Comparison of ENCODE assay signal across 23 cellular contexts in genomic region chr1:162687870-162688269, GRCh38. TPM values are rescaled to one million over a fixed set of nuclear protein-coding genes. Genes with fewer than 3 reads are reported as not detected.
DNase-seq lines count a peak whose midpoint lies in the region; ATAC-seq lines count a peak whose summit lies in the region.
"Had no signal": no experiment of that assay in that cellular context is flagged by ENCODE, and none has a peak within 500 bp of the region (broad histone marks: within the 10 kb centered on the region; RNA-seq: fewer than 3 reads in every experiment).

No MANE protein-coding gene starts in this region.

- intact Hi-C loops in activated CD4-positive, alpha-beta T cell treated with anti-CD3 and anti-CD28 coated beads for 36 hours (cut with DNase I, micrococcal nuclease) = no loop called here
- intact Hi-C loops in right cardiac atrium (cut with DNase I) = loop anchor here in 1 of 4 donors (10.0 kb wide), 1 partner anchor 53 kb away; the partner anchor contains the start of gene DDR2

- H3K4me1 ChIP-seq in right cardiac atrium (ENCODE audit: control insufficient read depth, insufficient read depth, low read length) (peaks cover 16% of the 10 kb centered on the region), stomach smooth muscle (ENCODE audit: control insufficient read depth, insufficient read depth, low read length) (peaks cover 65% of the 10 kb centered on the region)

- peak; percentile 80 for ATAC-seq in activated CD4-positive, alpha-beta T cell treated with anti-CD3 and anti-CD28 coated beads for 36 hours
- ATAC-seq in activated T-helper 17 cell treated with anti-CD3 and anti-CD28 coated beads, Interleukin-2, amount 50 U/mL, for 72 hours (replicated peaks) = peak; percentile 80
- peak; percentile 63 to 66 for ATAC-seq in right cardiac atrium
- no peak for ATAC-seq in HG03135 (IDR thresholded peaks at IDR 0.05; ENCODE audit: unreplicated experiment)
- no peak for ATAC-seq in HG02588 (IDR thresholded peaks at IDR 0.05; ENCODE audit: unreplicated experiment)
- ATAC-seq: A549; activated CD8-positive, alpha-beta T cell treated with anti-CD3 and anti-CD28 coated beads, Interleukin-2, amount 10 ng/mL, durations not matched to agents 7 days and 5 days; natural killer cell; T-cell had no signal

- peak overlapping the region; percentile 54 to 73 for H3K9ac ChIP-seq in stomach smooth muscle (ENCODE audit: low read length in 2 of 2)

- no peak overlapping the region for H3K4me3 ChIP-seq in right cardiac atrium (ENCODE audit: low read length)
- H3K4me3 ChIP-seq in stomach smooth muscle (ENCODE audit: low read length in 2 of 2) = peak overlapping the region; percentile 30 to 47
- H3K4me3 ChIP-seq: A549 had no signal

- H3K36me3 Mint-ChIP-seq in activated CD4-positive, alpha-beta T cell treated with anti-CD3 and anti-CD28 coated beads for 36 hours (ENCODE audit: low read depth) = no peaks in the 10 kb centered on the region
- H3K36me3 Mint-ChIP-seq in activated T-helper 17 cell treated with anti-CD3 and anti-CD28 coated beads, Interleukin-2, amount 50 U/mL, for 72 hours (ENCODE audit: low read depth) = no peaks in the 10 kb centered on the region
- H3K36me3 Mint-ChIP-seq: natural killer cell, T-cell had no signal

- POLR2A ChIA-PET in activated CD4-positive, alpha-beta T cell treated with anti-CD3 and anti-CD28 coated beads for 36 hours (lab: Charles Lee) = no interaction called here

- no peaks in the 10 kb centered on the region for H3K27me3 ChIP-seq in right cardiac atrium (ENCODE audit: control insufficient read depth, insufficient read depth)
- H3K27me3 ChIP-seq in stomach smooth muscle (ENCODE audit: control insufficient read depth in 1 of 2, insufficient read depth in 2 of 2, low read length in 2 of 2) = no peaks in the 10 kb centered on the region

- H3K9me3 Mint-ChIP-seq in activated CD4-positive, alpha-beta T cell treated with anti-CD3 and anti-CD28 coated beads for 36 hours (ENCODE audit: low read depth) = no peaks in the 10 kb centered on the region
- no peaks in the 10 kb centered on the region for H3K9me3 Mint-ChIP-seq in activated T-helper 17 cell treated with anti-CD3 and anti-CD28 coated beads, Interleukin-2, amount 50 U/mL, for 72 hours
- H3K9me3 Mint-ChIP-seq: natural killer cell, T-cell had no signal

- H3K4me3 Mint-ChIP-seq in activated CD4-positive, alpha-beta T cell treated with anti-CD3 and anti-CD28 coated beads for 36 hours = no peak overlapping the region
- peak overlapping the region; percentile 2 for H3K4me3 Mint-ChIP-seq in activated T-helper 17 cell treated with anti-CD3 and anti-CD28 coated beads, Interleukin-2, amount 50 U/mL, for 72 hours
- H3K4me3 Mint-ChIP-seq: activated CD8-positive, alpha-beta T cell treated with anti-CD3 and anti-CD28 coated beads, Interleukin-2, amount 10 ng/mL, durations not matched to agents 7 days and 5 days; natural killer cell; T-cell had no signal

- no peak overlapping the region for H3K27ac Mint-ChIP-seq in activated CD4-positive, alpha-beta T cell treated with anti-CD3 and anti-CD28 coated beads for 36 hours
- no peak overlapping the region for H3K27ac Mint-ChIP-seq in activated T-helper 17 cell treated with anti-CD3 and anti-CD28 coated beads, Interleukin-2, amount 50 U/mL, for 72 hours
- H3K27ac Mint-ChIP-seq: activated CD8-positive, alpha-beta T cell treated with anti-CD3 and anti-CD28 coated beads, Interleukin-2, amount 10 ng/mL, durations not matched to agents 7 days and 5 days; natural killer cell; T-cell had no signal

- no peak for DNase-seq in activated CD4-positive, alpha-beta T cell treated with anti-CD3 and anti-CD28 coated beads for 36 hours
- no peak for DNase-seq in activated CD4-positive, alpha-beta T cell treated with anti-CD3 and anti-CD28 coated beads, Interleukin-2, amount 50 U/mL, for 4 hours
- no peak for DNase-seq in right cardiac atrium
- no peak for DNase-seq in effector CD4-positive, alpha-beta T cell
- DNase-seq: activated CD8-positive, alpha-beta T cell treated with anti-CD3 and anti-CD28 coated beads, Interleukin-2, amount 10 ng/mL, durations not matched to agents 7 days and 5 days; activated T-cell treated with anti-CD3 and anti-CD28 coated beads, Interleukin-2, amount 50 U/mL, for 48 hours; C1 segment of cervical spinal cord; effector CD8-positive, alpha-beta T cell; GOT3; islet precursor cell; KG1; natural killer cell; NCI-H1092; NCI-H2107; NCI-H524 treated with DMSO at 0.1 percent for 48 hours; posterior cingulate gyrus; stimulated activated CD8-positive, alpha-beta memory T cell treated with anti-CD3 and anti-CD28 coated beads, Interleukin-4, amount 100 ng/mL, for 48 hours; T-cell had no signal

- CTCF ChIA-PET in activated CD4-positive, alpha-beta T cell treated with anti-CD3 and anti-CD28 coated beads for 36 hours (lab: Charles Lee) = no interaction called here

- H3K4me1 Mint-ChIP-seq in activated CD4-positive, alpha-beta T cell treated with anti-CD3 and anti-CD28 coated beads for 36 hours = peaks cover 3% of the 10 kb centered on the region
- no peaks in the 10 kb centered on the region for H3K4me1 Mint-ChIP-seq in activated T-helper 17 cell treated with anti-CD3 and anti-CD28 coated beads, Interleukin-2, amount 50 U/mL, for 72 hours
- H3K4me1 Mint-ChIP-seq: natural killer cell, T-cell had no signal

- H3K36me3 ChIP-seq in stomach smooth muscle (ENCODE audit: control insufficient read depth in 2 of 2, insufficient read depth in 2 of 2, low read length in 2 of 2) = no peaks in the 10 kb centered on the region

- WGBS in right cardiac atrium = 63% methylated on average over 6 of the region's 6 CpGs

- peaks cover 11% of the 10 kb centered on the region for H3K27me3 Mint-ChIP-seq in activated CD4-positive, alpha-beta T cell treated with anti-CD3 and anti-CD28 coated beads for 36 hours
- H3K27me3 Mint-ChIP-seq in activated T-helper 17 cell treated with anti-CD3 and anti-CD28 coated beads, Interleukin-2, amount 50 U/mL, for 72 hours = no peaks in the 10 kb centered on the region

- H3K9me3 ChIP-seq in right cardiac atrium (ENCODE audit: control insufficient read depth, low read length) (no peaks in the 10 kb centered on the region), stomach smooth muscle (ENCODE audit: control insufficient read depth in 2 of 2, low read length in 2 of 2) (no peaks in the 10 kb centered on the region)
- H3K9me3 ChIP-seq: A549 had no signal

- H3K27ac ChIP-seq in right cardiac atrium (ENCODE audit: low read length) (peak overlapping the region; percentile 96), stomach smooth muscle (ENCODE audit: low read length) (peak overlapping the region; percentile 97)
- H3K27ac ChIP-seq: A549 had no signal

RNA-seq across cellular contexts. Expression of gene DDR2, which starts 55.6 kb away (rescaled TPM):
- total RNA-seq in activated CD4-positive, alpha-beta T cell treated with anti-CD3 and anti-CD28 coated beads for 36 hours = under 1 TPM; 0.21 to 0.23 TPM
- total RNA-seq in activated T-helper 17 cell treated with anti-CD3 and anti-CD28 coated beads, Interleukin-2, amount 50 U/mL, for 72 hours = 1 to 10 TPM in 1 of 2 donors, under 1 TPM in 1; 0.34 to 1.7 TPM
- 10 to 100 TPM; 57.7 to 82.1 (median 67.4) TPM for total RNA-seq in right cardiac atrium
- polyA plus RNA-seq in right cardiac atrium = 12.8 TPM

Comparison
In these comparisons a context has a peak if more than half of its experiments do, and no peak if none do; other contexts are left out.
1. ATAC-seq: peak in activated CD4-positive, alpha-beta T cell treated with anti-CD3 and anti-CD28 coated beads for 36 hours (single experiment), activated T-helper 17 cell treated with anti-CD3 and anti-CD28 coated beads, Interleukin-2, amount 50 U/mL, for 72 hours (single experiment) and right cardiac atrium (2 of 2); none in HG03135 (single experiment) and HG02588 (single experiment).
2. RNA of gene DDR2, which starts 55.6 kb away (total RNA-seq): 57.7 to 82.1 TPM in right cardiac atrium; 0.34 to 1.7 TPM in activated T-helper 17 cell treated with anti-CD3 and anti-CD28 coated beads, Interleukin-2, amount 50 U/mL, for 72 hours and 0.21 to 0.23 TPM in activated CD4-positive, alpha-beta T cell treated with anti-CD3 and anti-CD28 coated beads for 36 hours; every median in the first group is over 10 times any median in the second.